ENCODE assay signal across 1 cellular context in the genomic region with DNA sequence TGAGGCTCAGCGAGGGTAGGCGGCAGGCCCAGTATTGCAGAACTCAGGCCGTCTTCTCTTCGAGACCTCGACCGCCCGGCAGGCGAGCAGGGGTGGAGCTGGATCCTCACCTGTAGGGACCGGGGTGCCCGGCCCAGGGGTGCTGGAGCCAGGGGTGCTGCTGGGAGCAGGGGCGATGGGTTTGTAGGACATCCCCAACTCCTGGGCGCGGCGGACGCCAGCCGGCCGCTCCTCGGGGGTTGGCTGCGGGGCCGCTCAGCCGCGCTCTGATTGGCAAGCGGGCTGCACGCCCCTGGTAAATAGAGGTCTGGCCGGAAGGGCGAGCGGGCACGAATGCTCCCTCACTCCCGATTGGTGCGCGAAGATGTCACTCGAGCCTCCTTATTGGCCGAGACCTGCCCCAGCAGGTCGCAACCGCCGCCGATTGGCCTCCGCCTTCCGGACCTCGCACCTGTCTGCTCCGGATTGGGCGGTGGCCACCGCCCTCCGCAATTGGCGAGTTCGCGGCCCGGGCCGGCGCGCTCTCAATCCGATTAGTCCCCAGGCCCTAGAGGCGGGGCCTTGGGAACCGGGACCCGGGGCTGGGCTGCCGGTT.
TF ChIP-seq lines count a peak whose summit lies in the region.

A gene with protein sequence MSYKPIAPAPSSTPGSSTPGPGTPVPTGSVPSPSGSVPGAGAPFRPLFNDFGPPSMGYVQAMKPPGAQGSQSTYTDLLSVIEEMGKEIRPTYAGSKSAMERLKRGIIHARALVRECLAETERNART (minus strand): TSS at position 272 of the 595 bp plus-strand sequence. CDS start 80 bp downstream, at position 192.

TF ChIP-seq in HepG2, 621 proteins besides CTCF, POLR2A, EP300 and RAD21 (continued from another document and continues in another):
- TF ChIP-seq, protein P1, sequence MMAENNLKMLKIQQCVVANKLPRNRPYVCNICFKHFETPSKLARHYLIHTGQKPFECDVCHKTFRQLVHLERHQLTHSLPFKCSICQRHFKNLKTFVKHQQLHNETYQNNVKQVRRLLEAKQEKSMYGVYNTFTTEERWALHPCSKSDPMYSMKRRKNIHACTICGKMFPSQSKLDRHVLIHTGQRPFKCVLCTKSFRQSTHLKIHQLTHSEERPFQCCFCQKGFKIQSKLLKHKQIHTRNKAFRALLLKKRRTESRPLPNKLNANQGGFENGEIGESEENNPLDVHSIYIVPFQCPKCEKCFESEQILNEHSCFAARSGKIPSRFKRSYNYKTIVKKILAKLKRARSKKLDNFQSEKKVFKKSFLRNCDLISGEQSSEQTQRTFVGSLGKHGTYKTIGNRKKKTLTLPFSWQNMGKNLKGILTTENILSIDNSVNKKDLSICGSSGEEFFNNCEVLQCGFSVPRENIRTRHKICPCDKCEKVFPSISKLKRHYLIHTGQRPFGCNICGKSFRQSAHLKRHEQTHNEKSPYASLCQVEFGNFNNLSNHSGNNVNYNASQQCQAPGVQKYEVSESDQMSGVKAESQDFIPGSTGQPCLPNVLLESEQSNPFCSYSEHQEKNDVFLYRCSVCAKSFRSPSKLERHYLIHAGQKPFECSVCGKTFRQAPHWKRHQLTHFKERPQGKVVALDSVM (CRISPR knock-in tag; IDR thresholded peaks at IDR 0.05), result 0 out of 2 replicates have a peak, but pooled peaks have one; percentile 14
- TF ChIP-seq DMAP1 (CRISPR knock-in tag; IDR thresholded peaks at IDR 0.05), result peak; percentile 48; the same call in 1 of the 2 replicates
- peak; percentile 74; the same call in 1 of the 2 replicates for TF ChIP-seq ZNF274 (CRISPR knock-in tag; IDR thresholded peaks at IDR 0.05)
- 0 out of 2 replicates have a peak, but pooled peaks have one; percentile 7 for TF ChIP-seq ZNF430 (CRISPR knock-in tag; IDR thresholded peaks at IDR 0.05)
- TF ChIP-seq ZNF768 (CRISPR knock-in tag; IDR thresholded peaks at IDR 0.05), result peak; percentile 45; the same call in 1 of the 2 replicates
- TF ChIP-seq ZNF350 (CRISPR knock-in tag; IDR thresholded peaks at IDR 0.05; ENCODE audit: borderline replicate concordance, low read depth), result peak; percentile 64; the same call in 1 of the 2 replicates
- no peak for TF ChIP-seq ZNF335 (CRISPR knock-in tag; IDR thresholded peaks at IDR 0.05)
- TF ChIP-seq NAIF1 (CRISPR knock-in tag; IDR thresholded peaks at IDR 0.05; ENCODE audit: borderline replicate concordance), result peak; percentile 32; the same call in 1 of the 2 replicates
- TF ChIP-seq KLF12 (CRISPR knock-in tag; IDR thresholded peaks at IDR 0.05; ENCODE audit: borderline replicate concordance), result 0 out of 2 replicates have a peak, but pooled peaks have one; percentile 71
- TF ChIP-seq NCOR1 (IDR thresholded peaks at IDR 0.05; ENCODE audit: borderline replicate concordance, low read length), result peak; percentile 50; the same call in 1 of the 2 replicates
- TF ChIP-seq SALL2 (CRISPR knock-in tag; IDR thresholded peaks at IDR 0.05), result peak; percentile 23; the same call in 1 of the 2 replicates
- TF ChIP-seq, protein P2, sequence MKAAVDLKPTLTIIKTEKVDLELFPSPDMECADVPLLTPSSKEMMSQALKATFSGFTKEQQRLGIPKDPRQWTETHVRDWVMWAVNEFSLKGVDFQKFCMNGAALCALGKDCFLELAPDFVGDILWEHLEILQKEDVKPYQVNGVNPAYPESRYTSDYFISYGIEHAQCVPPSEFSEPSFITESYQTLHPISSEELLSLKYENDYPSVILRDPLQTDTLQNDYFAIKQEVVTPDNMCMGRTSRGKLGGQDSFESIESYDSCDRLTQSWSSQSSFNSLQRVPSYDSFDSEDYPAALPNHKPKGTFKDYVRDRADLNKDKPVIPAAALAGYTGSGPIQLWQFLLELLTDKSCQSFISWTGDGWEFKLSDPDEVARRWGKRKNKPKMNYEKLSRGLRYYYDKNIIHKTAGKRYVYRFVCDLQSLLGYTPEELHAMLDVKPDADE (CRISPR knock-in tag; IDR thresholded peaks at IDR 0.05), result 0 out of 2 replicates have a peak, but pooled peaks have one; percentile 46
- TF ChIP-seq, protein P3, sequence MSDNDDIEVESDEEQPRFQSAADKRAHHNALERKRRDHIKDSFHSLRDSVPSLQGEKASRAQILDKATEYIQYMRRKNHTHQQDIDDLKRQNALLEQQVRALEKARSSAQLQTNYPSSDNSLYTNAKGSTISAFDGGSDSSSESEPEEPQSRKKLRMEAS (IDR thresholded peaks at IDR 0.05), result peak; percentile 43; the same call in 1 of the 2 replicates
- TF ChIP-seq TBX3 (IDR thresholded peaks at IDR 0.05; ENCODE audit: borderline replicate concordance), result 0 out of 2 replicates have a peak, but pooled peaks have one; percentile 36
- TF ChIP-seq ZNF660 (CRISPR knock-in tag; IDR thresholded peaks at IDR 0.05; ENCODE audit: borderline replicate concordance, low read depth), result no peak
- no peak for TF ChIP-seq NFE2L2 (IDR thresholded peaks at IDR 0.05; ENCODE audit: low read length)
- no peak for TF ChIP-seq RBM22 (optimal IDR thresholded peaks at IDR 0.05; ENCODE audit: low read length)
- TF ChIP-seq, protein P4, sequence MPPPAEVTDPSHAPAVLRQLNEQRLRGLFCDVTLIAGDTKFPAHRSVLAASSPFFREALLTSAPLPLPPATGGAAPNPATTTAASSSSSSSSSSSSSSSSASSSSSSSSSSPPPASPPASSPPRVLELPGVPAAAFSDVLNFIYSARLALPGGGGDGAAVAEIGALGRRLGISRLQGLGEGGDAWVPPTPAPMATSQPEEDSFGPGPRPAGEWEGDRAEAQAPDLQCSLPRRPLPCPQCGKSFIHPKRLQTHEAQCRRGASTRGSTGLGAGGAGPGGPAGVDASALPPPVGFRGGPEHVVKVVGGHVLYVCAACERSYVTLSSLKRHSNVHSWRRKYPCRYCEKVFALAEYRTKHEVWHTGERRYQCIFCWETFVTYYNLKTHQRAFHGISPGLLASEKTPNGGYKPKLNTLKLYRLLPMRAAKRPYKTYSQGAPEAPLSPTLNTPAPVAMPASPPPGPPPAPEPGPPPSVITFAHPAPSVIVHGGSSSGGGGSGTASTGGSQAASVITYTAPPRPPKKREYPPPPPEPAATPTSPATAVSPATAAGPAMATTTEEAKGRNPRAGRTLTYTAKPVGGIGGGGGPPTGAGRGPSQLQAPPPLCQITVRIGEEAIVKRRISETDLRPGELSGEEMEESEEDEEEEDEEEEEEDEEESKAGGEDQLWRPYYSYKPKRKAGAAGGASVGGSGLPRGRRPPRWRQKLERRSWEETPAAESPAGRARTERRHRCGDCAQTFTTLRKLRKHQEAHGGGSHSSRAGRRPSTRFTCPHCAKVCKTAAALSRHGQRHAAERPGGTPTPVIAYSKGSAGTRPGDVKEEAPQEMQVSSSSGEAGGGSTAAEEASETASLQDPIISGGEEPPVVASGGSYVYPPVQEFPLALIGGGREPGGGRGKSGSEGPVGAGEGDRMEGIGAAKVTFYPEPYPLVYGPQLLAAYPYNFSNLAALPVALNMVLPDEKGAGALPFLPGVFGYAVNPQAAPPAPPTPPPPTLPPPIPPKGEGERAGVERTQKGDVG (CRISPR knock-in tag; IDR thresholded peaks at IDR 0.05; ENCODE audit: borderline replicate concordance), result no peak
- TF ChIP-seq SNAI1 (CRISPR knock-in tag; IDR thresholded peaks at IDR 0.05; ENCODE audit: borderline replicate concordance), result 0 out of 2 replicates have a peak, but pooled peaks have one; percentile 51
- no peak for TF ChIP-seq ZNF816 (CRISPR knock-in tag; IDR thresholded peaks at IDR 0.05; ENCODE audit: borderline replicate concordance)
- peak; percentile 53 for TF ChIP-seq TAF1 (CRISPR knock-in tag; IDR thresholded peaks at IDR 0.05)
- TF ChIP-seq ZNF558 (CRISPR knock-in tag; IDR thresholded peaks at IDR 0.05; ENCODE audit: borderline replicate concordance), result peak; percentile 73; the same call in 1 of the 2 replicates
- no peak for TF ChIP-seq NR2F1 (CRISPR knock-in tag; IDR thresholded peaks at IDR 0.05)
- TF ChIP-seq, protein P5, sequence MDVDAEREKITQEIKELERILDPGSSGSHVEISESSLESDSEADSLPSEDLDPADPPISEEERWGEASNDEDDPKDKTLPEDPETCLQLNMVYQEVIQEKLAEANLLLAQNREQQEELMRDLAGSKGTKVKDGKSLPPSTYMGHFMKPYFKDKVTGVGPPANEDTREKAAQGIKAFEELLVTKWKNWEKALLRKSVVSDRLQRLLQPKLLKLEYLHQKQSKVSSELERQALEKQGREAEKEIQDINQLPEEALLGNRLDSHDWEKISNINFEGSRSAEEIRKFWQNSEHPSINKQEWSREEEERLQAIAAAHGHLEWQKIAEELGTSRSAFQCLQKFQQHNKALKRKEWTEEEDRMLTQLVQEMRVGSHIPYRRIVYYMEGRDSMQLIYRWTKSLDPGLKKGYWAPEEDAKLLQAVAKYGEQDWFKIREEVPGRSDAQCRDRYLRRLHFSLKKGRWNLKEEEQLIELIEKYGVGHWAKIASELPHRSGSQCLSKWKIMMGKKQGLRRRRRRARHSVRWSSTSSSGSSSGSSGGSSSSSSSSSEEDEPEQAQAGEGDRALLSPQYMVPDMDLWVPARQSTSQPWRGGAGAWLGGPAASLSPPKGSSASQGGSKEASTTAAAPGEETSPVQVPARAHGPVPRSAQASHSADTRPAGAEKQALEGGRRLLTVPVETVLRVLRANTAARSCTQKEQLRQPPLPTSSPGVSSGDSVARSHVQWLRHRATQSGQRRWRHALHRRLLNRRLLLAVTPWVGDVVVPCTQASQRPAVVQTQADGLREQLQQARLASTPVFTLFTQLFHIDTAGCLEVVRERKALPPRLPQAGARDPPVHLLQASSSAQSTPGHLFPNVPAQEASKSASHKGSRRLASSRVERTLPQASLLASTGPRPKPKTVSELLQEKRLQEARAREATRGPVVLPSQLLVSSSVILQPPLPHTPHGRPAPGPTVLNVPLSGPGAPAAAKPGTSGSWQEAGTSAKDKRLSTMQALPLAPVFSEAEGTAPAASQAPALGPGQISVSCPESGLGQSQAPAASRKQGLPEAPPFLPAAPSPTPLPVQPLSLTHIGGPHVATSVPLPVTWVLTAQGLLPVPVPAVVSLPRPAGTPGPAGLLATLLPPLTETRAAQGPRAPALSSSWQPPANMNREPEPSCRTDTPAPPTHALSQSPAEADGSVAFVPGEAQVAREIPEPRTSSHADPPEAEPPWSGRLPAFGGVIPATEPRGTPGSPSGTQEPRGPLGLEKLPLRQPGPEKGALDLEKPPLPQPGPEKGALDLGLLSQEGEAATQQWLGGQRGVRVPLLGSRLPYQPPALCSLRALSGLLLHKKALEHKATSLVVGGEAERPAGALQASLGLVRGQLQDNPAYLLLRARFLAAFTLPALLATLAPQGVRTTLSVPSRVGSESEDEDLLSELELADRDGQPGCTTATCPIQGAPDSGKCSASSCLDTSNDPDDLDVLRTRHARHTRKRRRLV (CRISPR knock-in tag; IDR thresholded peaks at IDR 0.05), result peak; percentile 54; the same call in 1 of the 2 replicates
- TF ChIP-seq, protein P6, sequence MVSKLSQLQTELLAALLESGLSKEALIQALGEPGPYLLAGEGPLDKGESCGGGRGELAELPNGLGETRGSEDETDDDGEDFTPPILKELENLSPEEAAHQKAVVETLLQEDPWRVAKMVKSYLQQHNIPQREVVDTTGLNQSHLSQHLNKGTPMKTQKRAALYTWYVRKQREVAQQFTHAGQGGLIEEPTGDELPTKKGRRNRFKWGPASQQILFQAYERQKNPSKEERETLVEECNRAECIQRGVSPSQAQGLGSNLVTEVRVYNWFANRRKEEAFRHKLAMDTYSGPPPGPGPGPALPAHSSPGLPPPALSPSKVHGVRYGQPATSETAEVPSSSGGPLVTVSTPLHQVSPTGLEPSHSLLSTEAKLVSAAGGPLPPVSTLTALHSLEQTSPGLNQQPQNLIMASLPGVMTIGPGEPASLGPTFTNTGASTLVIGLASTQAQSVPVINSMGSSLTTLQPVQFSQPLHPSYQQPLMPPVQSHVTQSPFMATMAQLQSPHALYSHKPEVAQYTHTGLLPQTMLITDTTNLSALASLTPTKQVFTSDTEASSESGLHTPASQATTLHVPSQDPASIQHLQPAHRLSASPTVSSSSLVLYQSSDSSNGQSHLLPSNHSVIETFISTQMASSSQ (IDR thresholded peaks at IDR 0.05; ENCODE audit: low read depth), result no peak
- TF ChIP-seq, protein P6 (CRISPR knock-in tag; IDR thresholded peaks at IDR 0.05; ENCODE audit: borderline replicate concordance), result no peak
- peak; percentile 59; the same call in 1 of the 2 replicates for TF ChIP-seq FOXK2 (IDR thresholded peaks at IDR 0.05)
- no peak for TF ChIP-seq HDAC2 (CRISPR knock-in tag; IDR thresholded peaks at IDR 0.05)
- TF ChIP-seq HOXA5 (CRISPR knock-in tag; IDR thresholded peaks at IDR 0.05), result peak; percentile 12; the same call in 1 of the 2 replicates
- peak; percentile 89 for TF ChIP-seq POLR2G (IDR thresholded peaks at IDR 0.05; ENCODE audit: low read depth, low read length)
- TF ChIP-seq NR2C2 (CRISPR knock-in tag; IDR thresholded peaks at IDR 0.05; ENCODE audit: borderline replicate concordance), result peak; percentile 60; the same call in 1 of the 2 replicates
- TF ChIP-seq HNRNPLL (IDR thresholded peaks at IDR 0.05; ENCODE audit: low read depth, low read length, poor library complexity, severe bottlenecking), result peak; percentile 59
- TF ChIP-seq, protein P7, sequence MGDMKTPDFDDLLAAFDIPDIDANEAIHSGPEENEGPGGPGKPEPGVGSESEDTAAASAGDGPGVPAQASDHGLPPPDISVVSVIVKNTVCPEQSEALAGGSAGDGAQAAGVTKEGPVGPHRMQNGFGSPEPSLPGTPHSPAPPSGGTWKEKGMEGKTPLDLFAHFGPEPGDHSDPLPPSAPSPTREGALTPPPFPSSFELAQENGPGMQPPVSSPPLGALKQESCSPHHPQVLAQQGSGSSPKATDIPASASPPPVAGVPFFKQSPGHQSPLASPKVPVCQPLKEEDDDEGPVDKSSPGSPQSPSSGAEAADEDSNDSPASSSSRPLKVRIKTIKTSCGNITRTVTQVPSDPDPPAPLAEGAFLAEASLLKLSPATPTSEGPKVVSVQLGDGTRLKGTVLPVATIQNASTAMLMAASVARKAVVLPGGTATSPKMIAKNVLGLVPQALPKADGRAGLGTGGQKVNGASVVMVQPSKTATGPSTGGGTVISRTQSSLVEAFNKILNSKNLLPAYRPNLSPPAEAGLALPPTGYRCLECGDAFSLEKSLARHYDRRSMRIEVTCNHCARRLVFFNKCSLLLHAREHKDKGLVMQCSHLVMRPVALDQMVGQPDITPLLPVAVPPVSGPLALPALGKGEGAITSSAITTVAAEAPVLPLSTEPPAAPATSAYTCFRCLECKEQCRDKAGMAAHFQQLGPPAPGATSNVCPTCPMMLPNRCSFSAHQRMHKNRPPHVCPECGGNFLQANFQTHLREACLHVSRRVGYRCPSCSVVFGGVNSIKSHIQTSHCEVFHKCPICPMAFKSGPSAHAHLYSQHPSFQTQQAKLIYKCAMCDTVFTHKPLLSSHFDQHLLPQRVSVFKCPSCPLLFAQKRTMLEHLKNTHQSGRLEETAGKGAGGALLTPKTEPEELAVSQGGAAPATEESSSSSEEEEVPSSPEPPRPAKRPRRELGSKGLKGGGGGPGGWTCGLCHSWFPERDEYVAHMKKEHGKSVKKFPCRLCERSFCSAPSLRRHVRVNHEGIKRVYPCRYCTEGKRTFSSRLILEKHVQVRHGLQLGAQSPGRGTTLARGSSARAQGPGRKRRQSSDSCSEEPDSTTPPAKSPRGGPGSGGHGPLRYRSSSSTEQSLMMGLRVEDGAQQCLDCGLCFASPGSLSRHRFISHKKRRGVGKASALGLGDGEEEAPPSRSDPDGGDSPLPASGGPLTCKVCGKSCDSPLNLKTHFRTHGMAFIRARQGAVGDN (CRISPR knock-in tag; IDR thresholded peaks at IDR 0.05), result peak; percentile 73
